Comparison of ENCODE assay signal across 9 cellular contexts in genomic region chr1:27601321-27601770, GRCh38. TPM values are rescaled to one million over a fixed set of nuclear protein-coding genes. Genes with fewer than 3 reads are reported as not detected.
A peak's percentile ranks its signal among the peaks of the same experiment; 100 is the strongest.
DNase-seq lines count a peak whose midpoint lies in the region; ATAC-seq and TF ChIP-seq lines count a peak whose summit lies in the region.
"Had no signal": no experiment of that assay in that cellular context is flagged by ENCODE, and none has a peak within 500 bp of the region (broad histone marks: within the 10 kb centered on the region; RNA-seq: fewer than 3 reads in every experiment).

No MANE protein-coding gene starts in this region.

- ATAC-seq in Right ventricle myocardium superior (ENCODE audit: poor library complexity), result no peak
- no peak for ATAC-seq in central memory CD8-positive, alpha-beta T cell (replicated peaks; ENCODE audit: extremely low read depth, poor library complexity, severe bottlenecking)
- ATAC-seq in GM18870 (IDR thresholded peaks at IDR 0.05; ENCODE audit: unreplicated experiment), result no peak
- no peak for ATAC-seq in GM19351 (IDR thresholded peaks at IDR 0.05; ENCODE audit: unreplicated experiment)

- H3K9me3 Mint-ChIP-seq in central memory CD8-positive, alpha-beta T cell, result no peaks in the 10 kb centered on the region
- no peaks in the 10 kb centered on the region for H3K9me3 Mint-ChIP-seq in osteocyte (ENCODE audit: unreplicated experiment)

- no peaks in the 10 kb centered on the region for H3K9me3 ChIP-seq in right atrium auricular region
- H3K9me3 ChIP-seq in mucosa of stomach (ENCODE audit: control insufficient read depth, low read length), result no peaks in the 10 kb centered on the region
- no peaks in the 10 kb centered on the region for H3K9me3 ChIP-seq in vagina

- no peak for DNase-seq in right atrium auricular region (ENCODE audit: low spot score)
- DNase-seq in Right ventricle myocardium superior, result no peak
- DNase-seq in central memory CD8-positive, alpha-beta T cell (ENCODE audit: low spot score in 2 of 2), result no peak
- DNase-seq in vagina (ENCODE audit: extremely low spot score in 2 of 2), result no peak
- DNase-seq in osteocyte (ENCODE audit: extremely low spot score, unreplicated experiment), result no peak
- DNase-seq: activated CD4-positive, alpha-beta T cell treated with anti-CD3 and anti-CD28 coated beads, Interleukin-2, amount 50 U/mL, for 1 hour had no signal

- H3K4me3 ChIP-seq in right atrium auricular region (peak overlapping the region; percentile 89 to 92), mucosa of stomach (ENCODE audit: low read length) (no peak overlapping the region), vagina (peak overlapping the region; percentile 66 to 79)

- TF ChIP-seq CTCF in right atrium auricular region (IDR thresholded peaks at IDR 0.05) (no peak), vagina (IDR thresholded peaks at IDR 0.05) (no peak), osteocyte (IDR thresholded peaks at IDR 0.05) (no peak)

- peak overlapping the region; percentile 43 for H3K4me3 Mint-ChIP-seq in central memory CD8-positive, alpha-beta T cell
- H3K4me3 Mint-ChIP-seq in osteocyte (ENCODE audit: unreplicated experiment), result no peak overlapping the region

- peaks cover 35% of the 10 kb centered on the region for H3K4me1 Mint-ChIP-seq in central memory CD8-positive, alpha-beta T cell
- peaks cover 10% of the 10 kb centered on the region for H3K4me1 Mint-ChIP-seq in osteocyte (ENCODE audit: unreplicated experiment)

- no peak for TF ChIP-seq POLR2A in vagina (IDR thresholded peaks at IDR 0.05)

- peak overlapping the region; percentile 72 for H3K9ac ChIP-seq in mucosa of stomach (ENCODE audit: low read length)

- H3K27ac Mint-ChIP-seq in central memory CD8-positive, alpha-beta T cell (ENCODE audit: low read depth), result no peak overlapping the region
- no peak overlapping the region for H3K27ac Mint-ChIP-seq in osteocyte (ENCODE audit: unreplicated experiment)

- intact Hi-C loops in Right ventricle myocardium superior (cut with DNase I) (loop anchor here (5.0 kb wide), 1 partner anchor 44 kb away; no protein-coding TSS in a partner anchor), vagina (cut with DNase I) (loop anchor here (5.0 to 10.0 kb wide), 2 partner anchors 184 to 297 kb away; no protein-coding TSS in a partner anchor)

- H3K27ac ChIP-seq in right atrium auricular region (peak overlapping the region; percentile 97 to 98), vagina (peak overlapping the region; percentile 97)

- H3K36me3 ChIP-seq in right atrium auricular region (no peaks in the 10 kb centered on the region), mucosa of stomach (ENCODE audit: control insufficient read depth, insufficient read depth, low read length) (no peaks in the 10 kb centered on the region), vagina (no peaks in the 10 kb centered on the region)

- H3K27me3 ChIP-seq in right atrium auricular region (no peaks in the 10 kb centered on the region), mucosa of stomach (ENCODE audit: control insufficient read depth, insufficient read depth, low read length) (no peaks in the 10 kb centered on the region), vagina (no peaks in the 10 kb centered on the region)

- H3K4me1 ChIP-seq in right atrium auricular region, result peaks cover 0 to 79% of the 10 kb centered on the region in 2 donors
- H3K4me1 ChIP-seq in mucosa of stomach (ENCODE audit: control insufficient read depth, insufficient read depth, low read length), result peaks cover 57% of the 10 kb centered on the region
- H3K4me1 ChIP-seq in vagina, result peaks cover 81% of the 10 kb centered on the region

- H3K36me3 Mint-ChIP-seq in central memory CD8-positive, alpha-beta T cell (ENCODE audit: insufficient read depth), result peaks cover 7% of the 10 kb centered on the region
- H3K36me3 Mint-ChIP-seq in osteocyte (ENCODE audit: unreplicated experiment), result no peaks in the 10 kb centered on the region

- no peaks in the 10 kb centered on the region for H3K27me3 Mint-ChIP-seq in central memory CD8-positive, alpha-beta T cell
- H3K27me3 Mint-ChIP-seq in osteocyte (ENCODE audit: unreplicated experiment), result no peaks in the 10 kb centered on the region

RNA-seq across cellular contexts. Expression of gene AHDC1, which starts 2.6 kb away (rescaled TPM):
- total RNA-seq in right atrium auricular region (10 to 100 TPM; 23.5 to 35.0 TPM), Right ventricle myocardium superior (47.4 TPM), vagina (62.4 TPM), osteocyte (118 and 124 TPM in 2 replicates)

RNA-seq across cellular contexts. Expression of gene FGR, which starts 33.6 kb away (rescaled TPM):
- total RNA-seq in right atrium auricular region, result 10 to 100 TPM in 1 of 2 donors, 1 to 10 TPM in 1; 5.7 to 19.8 TPM
- total RNA-seq in Right ventricle myocardium superior, result 3.7 TPM
- 18.4 TPM for total RNA-seq in vagina
- not detected in 2 replicates for total RNA-seq in osteocyte
